In genomic region chr9:106874031-106874430, GRCh38 we compare ENCODE assay signal across 1 cellular context.
TF ChIP-seq lines count a peak whose summit lies in the region.

No MANE protein-coding gene starts in this region.

TF ChIP-seq in endothelial cell of umbilical vein, 7 proteins besides CTCF, POLR2A, EP300 and RAD21 (continued from another document):
- TF ChIP-seq POLR2AphosphoS5 (IDR thresholded peaks at IDR 0.05; ENCODE audit: insufficient read depth, low read depth, low read length) (no peak), JUN (IDR thresholded peaks at IDR 0.05; ENCODE audit: borderline replicate concordance, insufficient read depth, insufficient read length, low read depth) (no peak), FOS (IDR thresholded peaks at IDR 0.05; ENCODE audit: borderline replicate concordance, insufficient read depth, low read length) (no peak), GATA2 (IDR thresholded peaks at IDR 0.05; ENCODE audit: insufficient read depth, insufficient read length, low read depth, low read length) (no peak), MYC (IDR thresholded peaks at IDR 0.05; ENCODE audit: low read depth, low read length) (no peak), MAX (IDR thresholded peaks at IDR 0.05; ENCODE audit: insufficient read depth, insufficient read length) (no peak)
